1 cellular context compared by ENCODE assay signal in genomic region chr7:27641576-27642230, GRCh38.
TF ChIP-seq lines count a peak whose summit lies in the region.

No MANE protein-coding gene starts in this region.

TF ChIP-seq in HepG2, 621 proteins besides CTCF, POLR2A, EP300 and RAD21:
- TF ChIP-seq BCLAF1 (IDR thresholded peaks at IDR 0.05) (no peak), ZNF552 (CRISPR knock-in tag; IDR thresholded peaks at IDR 0.05; ENCODE audit: borderline replicate concordance) (no peak), HMG20B (CRISPR knock-in tag; conservative IDR thresholded peaks at IDR 0.05) (no peak), RARA (CRISPR knock-in tag; IDR thresholded peaks at IDR 0.05) (no peak), SKIL (CRISPR knock-in tag; IDR thresholded peaks at IDR 0.05; ENCODE audit: borderline replicate concordance) (no peak), CREB3 (CRISPR knock-in tag; IDR thresholded peaks at IDR 0.05) (no peak), ZNF607 (CRISPR knock-in tag; IDR thresholded peaks at IDR 0.05; ENCODE audit: borderline replicate concordance) (no peak), MATR3 (CRISPR knock-in tag; IDR thresholded peaks at IDR 0.05) (no peak), BRD4 (CRISPR knock-in tag; IDR thresholded peaks at IDR 0.05) (no peak), ARID2 (CRISPR knock-in tag; IDR thresholded peaks at IDR 0.05; ENCODE audit: borderline replicate concordance) (no peak), HBP1 (CRISPR knock-in tag; IDR thresholded peaks at IDR 0.05; ENCODE audit: low read depth) (no peak)
